21 cellular contexts compared by ENCODE assay signal in the genomic region with DNA sequence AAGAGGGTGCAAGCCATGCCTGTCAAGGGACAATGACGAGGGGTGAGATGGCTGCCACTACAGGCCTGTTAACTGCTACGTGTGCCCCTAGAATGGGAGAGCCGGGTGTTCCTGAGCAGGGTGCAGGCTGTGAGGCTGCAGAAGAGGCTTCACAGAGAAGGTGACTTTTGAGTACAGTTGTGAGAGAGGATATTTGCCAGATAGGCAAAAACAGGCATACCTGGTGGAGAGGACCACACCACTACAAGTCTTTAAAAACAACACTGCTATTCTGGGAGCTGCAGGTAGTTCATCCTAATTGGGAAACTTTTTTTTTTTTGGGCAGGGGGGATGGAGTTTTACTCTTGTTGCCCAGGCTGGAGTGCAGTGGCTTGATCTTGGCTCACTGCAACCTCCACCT.
"Had no signal": no experiment of that assay in that cellular context is flagged by ENCODE, and none has a peak within 500 bp of the region (broad histone marks: within the 10 kb centered on the region; RNA-seq: fewer than 3 reads in every experiment).

No MANE protein-coding gene starts in this region.

- FAIRE-seq: endothelial cell of umbilical vein had no signal

- H3K27ac Mint-ChIP-seq: nephron progenitor cell; stimulated activated naive B cell treated with anti-CD40 and anti-IgM and Interleukin-4, amounts not matched to agents 10 μg/mL and 1 μg/mL and 100 μg/mL, for 72 hours had no signal

- H3K79me2 ChIP-seq: hepatocyte, parathyroid adenoma had no signal

- DNase-seq: colonic mucosa; dermis blood vessel endothelial cell; erythroblast; foreskin keratinocyte; left colon; left ventricle myocardium superior; mesenchymal stem cell; midbrain; nephron progenitor cell; psoas muscle; retina; sigmoid colon; stimulated activated CD4-positive, alpha-beta T cell treated with anti-CD3 and anti-CD28 coated beads, Interleukin-2, amount 100 ng/mL, for 24 hours; stimulated activated CD4-positive, alpha-beta T cell treated with anti-CD3 and anti-CD28 coated beads, Interleukin-4, amount 100 ng/mL, for 4 hours; stimulated activated naive B cell treated with anti-CD40 and anti-IgM and Interleukin-4, amounts not matched to agents 10 μg/mL and 1 μg/mL and 100 μg/mL, for 72 hours; trophoblast cell had no signal

- H3K4me3 Mint-ChIP-seq: nephron progenitor cell; stimulated activated naive B cell treated with anti-CD40 and anti-IgM and Interleukin-4, amounts not matched to agents 10 μg/mL and 1 μg/mL and 100 μg/mL, for 72 hours had no signal

- H3K4me3 ChIP-seq: colonic mucosa, hepatocyte, lung, psoas muscle, sigmoid colon, skin epidermis had no signal

- H3K27me3 ChIP-seq: colonic mucosa, foreskin keratinocyte, hepatocyte, sigmoid colon had no signal

- H3K27ac ChIP-seq: colonic mucosa, foreskin keratinocyte, hepatocyte, parathyroid adenoma, psoas muscle, sigmoid colon, skin epidermis had no signal

- H3K9me3 ChIP-seq: colonic mucosa had no signal

- ATAC-seq: foreskin keratinocyte; left colon; left ventricle myocardium superior; psoas muscle; stimulated activated naive B cell treated with anti-CD40 and anti-IgM and Interleukin-4, amounts not matched to agents 10 μg/mL and 1 μg/mL and 100 μg/mL, for 72 hours had no signal

- H3K9ac ChIP-seq: parathyroid adenoma had no signal

- H2AFZ ChIP-seq: hepatocyte, parathyroid adenoma had no signal

- H3K4me2 ChIP-seq: hepatocyte had no signal

- H3K4me1 ChIP-seq: colonic mucosa, foreskin keratinocyte, parathyroid adenoma, psoas muscle, sigmoid colon had no signal
